In genomic region chr16:73068546-73069401, GRCh38 we compare ENCODE assay signal across 1 cellular context.
A peak's percentile ranks its signal among the peaks of the same experiment; 100 is the strongest.
TF ChIP-seq lines count a peak whose summit lies in the region.

No MANE protein-coding gene starts in this region.

TF ChIP-seq in A549, 52 proteins besides CTCF, POLR2A, EP300 and RAD21 (continued from another document):
- TF ChIP-seq USF2 (IDR thresholded peaks at IDR 0.05) (peak; percentile 43), ZFP36 (IDR thresholded peaks at IDR 0.05; ENCODE audit: borderline replicate concordance, partially characterized antibody) (no peak), FOSL2 (IDR thresholded peaks at IDR 0.05) (no peak), FOSL2 (CRISPR knock-in tag; IDR thresholded peaks at IDR 0.05) (peak; percentile 67), HOXB13 (CRISPR knock-in tag; IDR thresholded peaks at IDR 0.05; ENCODE audit: low read depth) (0 out of 2 replicates have a peak, but pooled peaks have one; percentile 24), REST (IDR thresholded peaks at IDR 0.05) (no peak), CEBPB (IDR thresholded peaks at IDR 0.05) (0 out of 4 replicates have a peak, but pooled peaks of 1 of the 2 experiments have one; percentile 8), HOXB5 (CRISPR knock-in tag; IDR thresholded peaks at IDR 0.05) (peak; percentile 55; the same call in 1 of the 2 replicates), EHF (CRISPR knock-in tag; IDR thresholded peaks at IDR 0.05) (0 out of 2 replicates have a peak, but pooled peaks have one; percentile 57), RNF2 (IDR thresholded peaks at IDR 0.05; ENCODE audit: borderline replicate concordance, low read depth) (no peak)
